In the genomic region with DNA sequence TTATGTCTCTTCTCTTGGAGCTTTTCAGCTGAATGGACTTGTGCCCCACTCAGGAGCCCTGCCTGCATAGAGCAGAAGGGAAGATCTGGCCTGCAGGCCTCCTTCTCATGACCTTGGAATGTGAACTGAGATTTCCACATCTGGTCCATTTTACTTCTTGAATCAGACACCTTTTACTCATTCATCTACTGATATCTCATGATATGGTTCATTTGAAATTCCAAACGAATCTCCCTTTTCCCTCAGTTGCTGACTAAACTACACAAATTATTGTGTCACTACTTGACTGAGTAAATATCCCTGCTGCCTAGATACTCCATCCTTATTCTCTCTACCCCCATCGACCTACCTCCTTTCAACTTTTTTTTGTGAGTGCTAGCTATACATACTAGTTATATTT, we compare ENCODE assay signal across 18 cellular contexts.
DNase-seq lines count a peak whose midpoint lies in the region; ATAC-seq, FAIRE-seq and TF ChIP-seq lines count a peak whose summit lies in the region.
"Had no signal": no experiment of that assay in that cellular context is flagged by ENCODE, and none has a peak within 500 bp of the region (broad histone marks: within the 10 kb centered on the region; RNA-seq: fewer than 3 reads in every experiment).

No MANE protein-coding gene starts in this region.

- 93% methylated on average over 2 of the region's 2 CpGs; no CpG with 5 or more reads in 1 of the 2 experiments for WGBS in H1 (ENCODE audit: extremely low coverage in 1 of 2, insufficient coverage in 1 of 2, insufficient read length in 1 of 2, insufficient replicate concordance in 2 of 2, low coverage in 1 of 2, low lambda C conversion rate in 2 of 2, missing lambda C conversion rate in 1 of 2), 2 experiments
- no CpG with 5 or more reads among the region's 2 CpGs for WGBS in mesendoderm (ENCODE audit: extremely low coverage, insufficient coverage, low lambda C conversion rate)

- H4K91ac ChIP-seq in H1 (replicated peaks; ENCODE audit: insufficient read length, low read length) = no peak overlapping the region

- no peaks in the 10 kb centered on the region for H3K27me3 ChIP-seq in H1 (replicated peaks in 1 of 4; ENCODE audit: control insufficient read depth in 3 of 4, extremely low read depth in 1 of 4, insufficient read depth in 3 of 4, low read length in 3 of 4)
- H3K27me3 ChIP-seq in mesendoderm (ENCODE audit: insufficient read depth, low read length, poor library complexity) = no peaks in the 10 kb centered on the region
- H3K27me3 ChIP-seq: upper lobe of right lung had no signal

- H2BK15ac ChIP-seq in H1 (ENCODE audit: low read length) = no peak overlapping the region
- H2BK15ac ChIP-seq in mesendoderm (replicated peaks; ENCODE audit: low read depth) = no peak overlapping the region

- H3K4me2 ChIP-seq in H1 (ENCODE audit: insufficient read depth in 1 of 2, low read depth in 2 of 2, low read length in 2 of 2) = no peak overlapping the region
- H3K4me2 ChIP-seq in mesendoderm (ENCODE audit: low read length) = no peak overlapping the region

- H3K9ac ChIP-seq in H1 (replicated peaks in 1 of 4; ENCODE audit: extremely low read depth in 1 of 4, low read depth in 3 of 4, low read length in 3 of 4) = no peak overlapping the region
- no peak overlapping the region for H3K9ac ChIP-seq in mesendoderm (ENCODE audit: low read length)

- no peak overlapping the region for H3K4ac ChIP-seq in H1 (replicated peaks; ENCODE audit: insufficient read length, low read depth, low read length)
- no peak overlapping the region for H3K4ac ChIP-seq in mesendoderm (ENCODE audit: low read depth, low read length)

- H3K79me2 ChIP-seq in H1 (ENCODE audit: control insufficient read depth in 1 of 2, insufficient read depth in 2 of 2, low read length in 2 of 2) = no peaks in the 10 kb centered on the region
- no peaks in the 10 kb centered on the region for H3K79me2 ChIP-seq in mesendoderm (ENCODE audit: control insufficient read depth, insufficient read depth, low read length)

- H4K5ac ChIP-seq in H1 (ENCODE audit: insufficient read length, low read depth, low read length) (no peak overlapping the region), mesendoderm (ENCODE audit: low read length) (no peak overlapping the region)

- no peaks in the 10 kb centered on the region for H4K20me1 ChIP-seq in H1 (replicated peaks in 1 of 2; ENCODE audit: control insufficient read depth in 1 of 2, insufficient read depth in 2 of 2, low read length in 2 of 2)

- DNase-seq in GM04503 (ENCODE audit: low read depth) = peak; percentile 39
- DNase-seq in NCI-H226 = peak; percentile 59
- DNase-seq in H1 (ENCODE audit: low read depth in 1 of 2, low spot score in 2 of 2) = no peak
- no peak for DNase-seq in mesendoderm
- DNase-seq in NCI-H128 (lab: John Stamatoyannopoulos, UW; ENCODE audit: unreplicated experiment) = no peak
- no peak for DNase-seq in stimulated activated naive CD4-positive, alpha-beta T cell (lab: John Stamatoyannopoulos, UW)
- DNase-seq: activated CD4-positive, alpha-beta T cell treated with anti-CD3 and anti-CD28 coated beads for 4 hours; activated naive CD4-positive, alpha-beta T cell treated with anti-CD3 and anti-CD28 coated beads for 36 hours; caudate nucleus; CD4-positive, alpha-beta memory T cell; effector memory CD4-positive, alpha-beta T cell; NCI-H2081; NCI-H524 treated with DMSO at 0.1 percent for 48 hours; stimulated activated naive CD8-positive, alpha-beta T cell treated with anti-CD3 and anti-CD28 coated beads, Interleukin-15, Interleukin-2, amounts not matched to agents 100 U/mL and 50 U/mL, for 24 hours; upper lobe of right lung had no signal

- H3K56ac ChIP-seq in H1 (replicated peaks; ENCODE audit: insufficient read length, low read depth, low read length) = no peak overlapping the region
- no peak overlapping the region for H3K56ac ChIP-seq in mesendoderm (ENCODE audit: low read length)

- TF ChIP-seq CTCF in H1 (IDR thresholded peaks at IDR 0.05; ENCODE audit: control extremely low read depth in 1 of 3, insufficient read depth in 1 of 3, low read depth in 1 of 3, low read length in 3 of 3) = no peak

- no peak overlapping the region for H3K27ac ChIP-seq in H1 (ENCODE audit: low read depth, low read length)
- H3K27ac ChIP-seq in mesendoderm (ENCODE audit: low read depth, low read length) = no peak overlapping the region
- H3K27ac ChIP-seq: upper lobe of right lung had no signal

- no peak for ATAC-seq in GM18519 (IDR thresholded peaks at IDR 0.05; ENCODE audit: low FRiP score, unreplicated experiment)
- ATAC-seq in GM21825 (IDR thresholded peaks at IDR 0.05; ENCODE audit: unreplicated experiment) = no peak
- ATAC-seq: stimulated activated naive CD8-positive, alpha-beta T cell treated with anti-CD3 and anti-CD28 coated beads, Interleukin-15, Interleukin-2, amounts not matched to agents 100 U/mL and 50 U/mL, for 24 hours; upper lobe of right lung had no signal

- H2BK20ac ChIP-seq in H1 (ENCODE audit: low read length) = no peak overlapping the region

- no peak overlapping the region for H2BK12ac ChIP-seq in H1 (ENCODE audit: low read depth, low read length)

- CTCF ChIA-PET in H1 (lab: Charles Lee; ENCODE audit: partially characterized antibody) = interaction anchor here (1.1 kb wide), 1 partner anchor 22 kb away, joined by 3 read pairs; no protein-coding TSS in a partner anchor

- H3K9me3 ChIP-seq in H1 (ENCODE audit: insufficient read depth in 2 of 2, low read depth in 1 of 2, low read length in 1 of 2) = no peaks in the 10 kb centered on the region
- H3K9me3 ChIP-seq: HAP-1, upper lobe of right lung had no signal

- H3K14ac ChIP-seq in H1 (ENCODE audit: insufficient read length) = no peak overlapping the region

- H2AK5ac ChIP-seq in H1 (ENCODE audit: low read depth, low read length) (no peak overlapping the region), mesendoderm (ENCODE audit: low read length) (no peak overlapping the region)

- H3K18ac ChIP-seq in H1 (ENCODE audit: extremely low read depth, low read length) (no peak overlapping the region), mesendoderm (ENCODE audit: low read length) (no peak overlapping the region)

- H3K23me2 ChIP-seq in H1 (ENCODE audit: low read depth, low read length) = no peaks in the 10 kb centered on the region; the same call in 1 of the 2 replicates

- POLR2A ChIA-PET in H1 (lab: Charles Lee; ENCODE audit: partially characterized antibody) = no interaction called here

- no peaks in the 10 kb centered on the region for H3K79me1 ChIP-seq in H1 (ENCODE audit: low read depth, low read length)
- no peaks in the 10 kb centered on the region for H3K79me1 ChIP-seq in mesendoderm (ENCODE audit: low read length)

- H2BK5ac ChIP-seq in H1 (ENCODE audit: low read depth, low read length) (no peak overlapping the region), mesendoderm (ENCODE audit: low read length) (peak overlapping the region; percentile 18)

- no peak overlapping the region for H3K23ac ChIP-seq in H1 (ENCODE audit: insufficient read length)
- H3K23ac ChIP-seq in mesendoderm (ENCODE audit: low read length) = no peak overlapping the region

- no peaks in the 10 kb centered on the region for H3K4me1 ChIP-seq in H1 (replicated peaks in 1 of 4; ENCODE audit: control insufficient read depth in 3 of 4, insufficient read depth in 4 of 4, low read length in 3 of 4)
- H3K4me1 ChIP-seq in mesendoderm (ENCODE audit: control insufficient read depth, low read depth, low read length) = no peaks in the 10 kb centered on the region
- H3K4me1 ChIP-seq: HAP-1, upper lobe of right lung had no signal

- H3K4me3 ChIP-seq in H1 (ENCODE audit: extremely low read depth in 1 of 4, insufficient read depth in 2 of 4, low read depth in 3 of 4, low read length in 4 of 4) (no peak overlapping the region), mesendoderm (ENCODE audit: low read length) (no peak overlapping the region)
- H3K4me3 ChIP-seq: HAP-1, upper lobe of right lung had no signal

- TF ChIP-seq RAD21 in H1 (IDR thresholded peaks at IDR 0.05 in 1 of 2, conservative IDR thresholded peaks at IDR 0.05 in 1 of 2; ENCODE audit: low read depth in 2 of 2, low read length in 2 of 2) = no peak

- H4K8ac ChIP-seq in H1 (ENCODE audit: extremely low read depth, insufficient read depth, low read length) (no peak overlapping the region), mesendoderm (ENCODE audit: low read depth, low read length) (no peak overlapping the region)

- H3K36me3 ChIP-seq in H1 (ENCODE audit: control insufficient read depth in 2 of 4, insufficient read depth in 4 of 4, low read length in 3 of 4) (no peaks in the 10 kb centered on the region), mesendoderm (ENCODE audit: control insufficient read depth, insufficient read depth, low read length) (no peaks in the 10 kb centered on the region)
- H3K36me3 ChIP-seq: HAP-1, upper lobe of right lung had no signal

- no peak for FAIRE-seq in H1 (lab: Jason Lieb, UNC)

- no peak for TF ChIP-seq EP300 in H1 (IDR thresholded peaks at IDR 0.05; ENCODE audit: borderline replicate concordance in 1 of 2, low read depth in 2 of 2, low read length in 2 of 2)

- H2AFZ ChIP-seq in H1 (ENCODE audit: low read length) = 0 out of 2 replicates have a peak overlapping the region, but pooled peaks have one; percentile 1

- TF ChIP-seq POLR2A in H1 (IDR thresholded peaks at IDR 0.05; ENCODE audit: control extremely low read depth in 1 of 2, low read depth in 2 of 2, low read length in 2 of 2) = no peak

- H2BK120ac ChIP-seq in H1 (replicated peaks; ENCODE audit: low read depth, low read length) = no peak overlapping the region
- no peak overlapping the region for H2BK120ac ChIP-seq in mesendoderm (ENCODE audit: low read depth, low read length)

TF ChIP-seq in H1, 55 proteins besides CTCF, POLR2A, EP300 and RAD21:
- no peak for TF ChIP-seq KDM1A (IDR thresholded peaks at IDR 0.05; ENCODE audit: borderline replicate concordance, low read length)
- TF ChIP-seq CTBP2 (IDR thresholded peaks at IDR 0.05; ENCODE audit: borderline replicate concordance, insufficient read depth, insufficient read length, low read length) = no peak
- no peak for TF ChIP-seq BCL11A (IDR thresholded peaks at IDR 0.05; ENCODE audit: low read depth in 2 of 2, low read length in 2 of 2)
- TF ChIP-seq ZNF274 (IDR thresholded peaks at IDR 0.05; ENCODE audit: borderline replicate concordance, extremely low read depth, low read length) = no peak
- no peak for TF ChIP-seq RBBP5 (IDR thresholded peaks at IDR 0.05; ENCODE audit: borderline replicate concordance, low read depth, low read length)
- no peak for TF ChIP-seq CEBPB (IDR thresholded peaks at IDR 0.05; ENCODE audit: low read depth, low read length)
- TF ChIP-seq JUND (IDR thresholded peaks at IDR 0.05; ENCODE audit: low read length) = no peak
- TF ChIP-seq SRF (IDR thresholded peaks at IDR 0.05; ENCODE audit: low read depth, low read length) = no peak
- no peak for TF ChIP-seq GABPA (IDR thresholded peaks at IDR 0.05; ENCODE audit: borderline replicate concordance, insufficient read depth, low read length)

Comparison
In these comparisons a context has a peak if more than half of its experiments do, and no peak if none do; other contexts are left out.
1. DNase-seq: peak in GM04503 (single experiment) and NCI-H226 (single experiment); none in H1 (0 of 2), mesendoderm (single experiment), NCI-H128 (single experiment) and stimulated activated naive CD4-positive, alpha-beta T cell (0 of 6).